9 cellular contexts compared by ENCODE assay signal in the genomic region with DNA sequence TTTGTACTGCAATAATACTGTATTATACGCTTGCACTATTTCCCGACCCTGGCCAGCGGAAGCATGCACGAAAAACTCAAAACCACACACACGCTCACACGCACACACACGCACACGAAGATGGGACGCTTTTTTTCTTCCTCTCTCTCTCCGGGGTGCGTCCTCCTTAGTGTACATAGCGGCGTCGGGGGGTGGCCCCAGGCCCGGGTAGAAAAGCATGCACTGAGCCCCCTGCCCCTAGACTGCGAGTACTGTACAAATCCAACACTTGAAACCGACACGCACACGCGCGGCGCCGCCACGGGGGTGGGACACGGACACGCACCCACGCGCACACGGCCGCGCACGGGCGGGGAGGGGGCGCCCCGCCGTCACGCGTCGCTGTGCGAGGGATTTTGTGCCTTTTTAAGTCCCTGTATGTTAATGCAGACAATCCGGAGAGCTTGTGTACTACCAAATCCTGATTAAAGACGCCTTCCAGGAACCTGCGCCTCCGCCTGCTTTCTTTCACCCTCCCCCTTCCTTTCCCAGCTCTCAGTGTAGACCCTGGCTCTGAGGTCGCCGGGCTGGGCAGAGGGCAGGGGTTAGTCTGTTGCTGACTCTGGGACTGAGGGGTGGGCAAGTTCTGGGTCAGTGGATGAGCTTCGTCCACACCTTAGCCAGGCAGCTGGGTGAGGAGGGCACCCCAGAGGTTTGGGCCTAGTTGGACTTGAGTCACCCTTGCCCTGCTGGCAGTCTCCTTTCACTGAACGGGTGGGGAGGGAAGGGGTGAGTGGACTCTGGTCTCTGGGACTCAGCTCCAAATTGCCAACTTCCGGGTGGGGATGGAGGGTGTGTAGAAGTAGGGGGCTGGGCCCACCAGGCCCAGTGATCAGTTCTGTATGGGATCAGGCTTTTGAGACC. TPM values are rescaled to one million over a fixed set of nuclear protein-coding genes. Genes with fewer than 3 reads are reported as not detected.
A peak's percentile ranks its signal among the peaks of the same experiment; 100 is the strongest.
DNase-seq lines count a peak whose midpoint lies in the region; ATAC-seq, FAIRE-seq and TF ChIP-seq lines count a peak whose summit lies in the region.
"Had no signal": no experiment of that assay in that cellular context is flagged by ENCODE, and none has a peak within 500 bp of the region (broad histone marks: within the 10 kb centered on the region; RNA-seq: fewer than 3 reads in every experiment).

No MANE protein-coding gene starts in this region.

- no TSS peak for BruUV-seq in IMR-90 (replicated peaks; lab: Mats Ljungman, UMichigan)

- H3K79me2 ChIP-seq in mesendoderm (ENCODE audit: control insufficient read depth, insufficient read depth, low read length), result no peaks in the 10 kb centered on the region

- no peaks in the 10 kb centered on the region for H3K9me3 Mint-ChIP-seq in activated naive CD4-positive, alpha-beta T cell treated with anti-CD3 and anti-CD28 coated beads, Interleukin-2, amount 50 U/mL, for 72 hours

- H2BK20ac ChIP-seq in IMR-90 (ENCODE audit: low read depth, low read length), result no peak overlapping the region

- peak overlapping the region in 1 of 2 donors; percentile 14 for H3K27ac Mint-ChIP-seq in activated naive CD4-positive, alpha-beta T cell treated with anti-CD3 and anti-CD28 coated beads, Interleukin-2, amount 50 U/mL, for 72 hours

- no peak overlapping the region for H3K14ac ChIP-seq in IMR-90 (replicated peaks; ENCODE audit: low read depth, low read length)

- H3K9me3 ChIP-seq in A549 (no peaks in the 10 kb centered on the region), IMR-90 (ENCODE audit: control insufficient read depth, insufficient read depth, low read length) (no peaks in the 10 kb centered on the region)

- no peaks in the 10 kb centered on the region for H4K20me1 ChIP-seq in IMR-90 (ENCODE audit: insufficient read depth, low read length)

- no peak overlapping the region for H2BK15ac ChIP-seq in IMR-90 (ENCODE audit: low read depth, low read length)
- no peak overlapping the region for H2BK15ac ChIP-seq in mesendoderm (replicated peaks; ENCODE audit: low read depth)

- H4K91ac ChIP-seq in IMR-90 (ENCODE audit: insufficient read depth, low read depth, low read length), result no peak overlapping the region

- peak overlapping the region; percentile 45; the same call in 1 of the 3 replicates for H3K4me2 ChIP-seq in A549
- no peak overlapping the region for H3K4me2 ChIP-seq in IMR-90 (ENCODE audit: low read depth, low read length)
- peak overlapping the region; percentile 23 for H3K4me2 ChIP-seq in mesendoderm (ENCODE audit: low read length)

- TF ChIP-seq CTCF in A549 (IDR thresholded peaks at IDR 0.05) (no peak), IMR-90 (conservative IDR thresholded peaks at IDR 0.05; ENCODE audit: low read depth, low read length) (no peak)

- TF ChIP-seq POLR2A in A549 (IDR thresholded peaks at IDR 0.05; ENCODE audit: low read length) (no peak), IMR-90 (IDR thresholded peaks at IDR 0.05; ENCODE audit: low read depth, low read length) (no peak)

- intact Hi-C loops in IMR-90 (cut with micrococcal nuclease), result no loop called here

- H3K36me3 Mint-ChIP-seq in activated naive CD4-positive, alpha-beta T cell treated with anti-CD3 and anti-CD28 coated beads, Interleukin-2, amount 50 U/mL, for 72 hours, result no peaks in the 10 kb centered on the region

- H3K4me3 ChIP-seq in A549, result no peak overlapping the region
- no peak overlapping the region for H3K4me3 ChIP-seq in IMR-90 (ENCODE audit: insufficient read depth, low read depth, low read length)
- H3K4me3 ChIP-seq in mesendoderm (ENCODE audit: low read length), result peak overlapping the region; percentile 35

- H3K4me1 ChIP-seq in A549 (peaks cover 52% of the 10 kb centered on the region), IMR-90 (ENCODE audit: control insufficient read depth, insufficient read depth, low read length) (peaks cover 10% of the 10 kb centered on the region), mesendoderm (ENCODE audit: control insufficient read depth, low read depth, low read length) (peaks cover 5% of the 10 kb centered on the region)

- H3K79me1 ChIP-seq in IMR-90 (ENCODE audit: low read depth in 1 of 2, low read length in 2 of 2) (no peaks in the 10 kb centered on the region), mesendoderm (ENCODE audit: low read length) (no peaks in the 10 kb centered on the region)

- peak overlapping the region; percentile 19 for H2AFZ ChIP-seq in IMR-90 (replicated peaks; ENCODE audit: low read length, poor library complexity)

- no peak overlapping the region for H4K5ac ChIP-seq in IMR-90 (ENCODE audit: low read depth, low read length)
- H4K5ac ChIP-seq in mesendoderm (ENCODE audit: low read length), result no peak overlapping the region

- H3K36me3 ChIP-seq in IMR-90 (ENCODE audit: control insufficient read depth, insufficient read depth, low read length) (no peaks in the 10 kb centered on the region), mesendoderm (ENCODE audit: control insufficient read depth, insufficient read depth, low read length) (no peaks in the 10 kb centered on the region)

- TF ChIP-seq EP300 in A549 (IDR thresholded peaks at IDR 0.05), result no peak

- DNase-seq in A549 (ENCODE audit: low read depth in 1 of 2, low spot score in 1 of 2) (no peak), IMR-90 (no peak), mesendoderm (no peak), NCI-H2171 treated with DMSO at 0.1 percent for 48 hours (lab: John Stamatoyannopoulos, UW) (no peak), MV-4-11 (lab: John Stamatoyannopoulos, UW) (no peak), T1000 (lab: John Stamatoyannopoulos, UW) (no peak)
- DNase-seq in activated naive CD4-positive, alpha-beta T cell treated with anti-CD3 and anti-CD28 coated beads, Interleukin-2, amount 50 U/mL, for 72 hours (ENCODE audit: low spot score in 2 of 2), result no peak
- DNase-seq: NCI-H2081 had no signal

- H3K9ac ChIP-seq in IMR-90 (ENCODE audit: low read depth, low read length) (no peak overlapping the region), mesendoderm (ENCODE audit: low read length) (peak overlapping the region; percentile 38)

- CTCF ChIA-PET in A549 (lab: Yijun Ruan, JAX), result interaction anchor here (1.4 kb wide), 1 partner anchor 32 kb away, joined by 3 read pairs; the partner anchor contains the start of gene CRIP3
- CTCF ChIA-PET in IMR-90 (lab: Yijun Ruan, JAX), result no interaction called here

- H2AK5ac ChIP-seq in IMR-90 (ENCODE audit: low read depth, low read length), result no peak overlapping the region
- no peak overlapping the region for H2AK5ac ChIP-seq in mesendoderm (ENCODE audit: low read length)

- H3K18ac ChIP-seq in IMR-90 (ENCODE audit: low read depth, low read length) (no peak overlapping the region), mesendoderm (ENCODE audit: low read length) (no peak overlapping the region)

- H4K8ac ChIP-seq in IMR-90 (ENCODE audit: low read depth in 2 of 2, low read length in 2 of 2) (no peak overlapping the region), mesendoderm (ENCODE audit: low read depth, low read length) (no peak overlapping the region)

- peak overlapping the region; percentile 24 for H2AK9ac ChIP-seq in IMR-90 (replicated peaks; ENCODE audit: low read depth, low read length, poor library complexity)

- in situ Hi-C loops in IMR-90 (cut with MboI; ENCODE audit: low sequenced_read_pairs), result no loop called here

- TF ChIP-seq RAD21 in A549 (conservative IDR thresholded peaks at IDR 0.05 in 1 of 2, IDR thresholded peaks at IDR 0.05 in 1 of 2), result no peak
- TF ChIP-seq RAD21 in IMR-90 (IDR thresholded peaks at IDR 0.05; ENCODE audit: low read length), result no peak

- peak overlapping the region; percentile 62 to 92; a peak in 4 of 6 replicates for H3K27ac ChIP-seq in A549
- no peak overlapping the region for H3K27ac ChIP-seq in IMR-90 (ENCODE audit: insufficient read depth, low read length)
- no peak overlapping the region for H3K27ac ChIP-seq in mesendoderm (ENCODE audit: low read depth, low read length)

- H3K27me3 ChIP-seq in IMR-90 (ENCODE audit: control insufficient read depth, insufficient read depth, low read length) (peaks cover 45% of the 10 kb centered on the region), mesendoderm (ENCODE audit: insufficient read depth, low read length, poor library complexity) (peaks cover 11% of the 10 kb centered on the region)

- WGBS in A549 (ENCODE audit: missing lambda C conversion rate), result 94% methylated on average over 38 of the region's 49 CpGs
- 44% methylated on average over 17 of the region's 49 CpGs; no CpG with 5 or more reads in 1 of the 2 experiments for WGBS in IMR-90 (ENCODE audit: extremely low coverage in 2 of 2, insufficient read length in 1 of 2), 2 experiments
- WGBS in mesendoderm (ENCODE audit: extremely low coverage, insufficient coverage, low lambda C conversion rate), result no CpG with 5 or more reads among the region's 49 CpGs

- H2BK5ac ChIP-seq in IMR-90 (ENCODE audit: low read depth, low read length, poor library complexity, severe bottlenecking) (no peak overlapping the region), mesendoderm (ENCODE audit: low read length) (no peak overlapping the region)

- dilution Hi-C loops in IMR-90 (cut with HindIII; ENCODE audit: low sequenced_read_pairs, unreplicated experiment), result no loop called here

- H3K4ac ChIP-seq in IMR-90 (ENCODE audit: low read depth, low read length) (no peak overlapping the region), mesendoderm (ENCODE audit: low read depth, low read length) (no peak overlapping the region)

- ATAC-seq in A549, result no peak
- no peak for ATAC-seq in IMR-90 (ENCODE audit: low read depth)
- ATAC-seq in activated naive CD4-positive, alpha-beta T cell treated with anti-CD3 and anti-CD28 coated beads, Interleukin-2, amount 50 U/mL, for 72 hours, result peak; percentile 39 to 76
- no peak for ATAC-seq in HG03571 (IDR thresholded peaks at IDR 0.05; ENCODE audit: unreplicated experiment)

- H3K23ac ChIP-seq in IMR-90 (ENCODE audit: low read depth, low read length) (no peak overlapping the region), mesendoderm (ENCODE audit: low read length) (no peak overlapping the region)

- peaks cover 6% of the 10 kb centered on the region; the same call in 1 of the 2 replicates for H3K9me1 ChIP-seq in IMR-90 (ENCODE audit: insufficient read depth, low read length)

- H2BK120ac ChIP-seq in IMR-90 (ENCODE audit: low read depth, low read length) (no peak overlapping the region), mesendoderm (ENCODE audit: low read depth, low read length) (no peak overlapping the region)

- POLR2A ChIA-PET in A549 (lab: Yijun Ruan, JAX), result no interaction called here
- POLR2A ChIA-PET in IMR-90 (lab: Charles Lee; ENCODE audit: unreplicated experiment), result no interaction called here

- H3K56ac ChIP-seq in IMR-90 (ENCODE audit: extremely low read depth, insufficient read depth, low read length) (no peak overlapping the region), mesendoderm (ENCODE audit: low read length) (peak overlapping the region; percentile 79)

- FAIRE-seq in A549 (lab: Jason Lieb, UNC), result no peak

RNA-seq across cellular contexts. Expression of gene SLC22A7, which starts 21.6 kb away (rescaled TPM):
- not detected in 2 replicates for polyA plus RNA-seq in A549 (2011; rRNA removed)
- not detected in 2 replicates for polyA plus RNA-seq in A549 (2012; cell fraction: cytosol; rRNA removed)
- polyA plus RNA-seq in A549 (2012; cell fraction: nucleus; rRNA removed), result not detected in 2 replicates
- not detected in 3 replicates for polyA plus RNA-seq in A549 (2017; fragmentation: RNase III; extraction: RNeasy Plus Mini Kit Qiagen cat#74134 plus additional on column Dnase treatment)
- not detected in 2 replicates for polyA minus RNA-seq in A549 (2011; rRNA and poly(A)+ RNA removed)
- not detected in 2 replicates for total RNA-seq in IMR-90 (2012; rRNA removed)
- polyA plus RNA-seq in IMR-90 (2012; rRNA removed), result not detected in 2 replicates
- not detected in 2 replicates for polyA plus RNA-seq in IMR-90 (2012; cell fraction: cytosol; rRNA removed)
- polyA plus RNA-seq in IMR-90 (2012; cell fraction: nucleus; rRNA removed; ENCODE audit: low replicate concordance), result not detected in 2 replicates
- not detected for total RNA-seq in activated naive CD4-positive, alpha-beta T cell treated with anti-CD3 and anti-CD28 coated beads, Interleukin-2, amount 50 U/mL, for 72 hours
- not detected for polyA plus RNA-seq in mesendoderm (2013, experiment 1 of 2)
- not detected for polyA plus RNA-seq in mesendoderm (2013, experiment 2 of 2)

RNA-seq across cellular contexts. Expression of gene CRIP3, which starts 32.2 kb away (rescaled TPM):
- 1.3 and 2.6 TPM in 2 replicates for polyA plus RNA-seq in A549 (2011; rRNA removed)
- polyA plus RNA-seq in A549 (2012; cell fraction: cytosol; rRNA removed), result 0.70 and 0.74 TPM in 2 replicates
- 1.8 and 2.4 TPM in 2 replicates for polyA plus RNA-seq in A549 (2012; cell fraction: nucleus; rRNA removed)
- 2.1 to 2.8 TPM (median 2.4 TPM) in 3 replicates for polyA plus RNA-seq in A549 (2017; fragmentation: RNase III; extraction: RNeasy Plus Mini Kit Qiagen cat#74134 plus additional on column Dnase treatment)
- polyA minus RNA-seq in A549 (2011; rRNA and poly(A)+ RNA removed), result 1.8 and 2.9 TPM in 2 replicates
- total RNA-seq in IMR-90 (2012; rRNA removed), result not detected in 2 replicates
- polyA plus RNA-seq in IMR-90 (2012; rRNA removed), result not detected in 2 replicates
- not detected in 2 replicates for polyA plus RNA-seq in IMR-90 (2012; cell fraction: cytosol; rRNA removed)
- polyA plus RNA-seq in IMR-90 (2012; cell fraction: nucleus; rRNA removed; ENCODE audit: low replicate concordance), result 0.13 and 0.55 TPM in 2 replicates
- 1 to 10 TPM; 4.2 to 6.4 TPM for total RNA-seq in activated naive CD4-positive, alpha-beta T cell treated with anti-CD3 and anti-CD28 coated beads, Interleukin-2, amount 50 U/mL, for 72 hours
- polyA plus RNA-seq in mesendoderm (2013, experiment 1 of 2), result 7.6 TPM
- polyA plus RNA-seq in mesendoderm (2013, experiment 2 of 2), result 7.5 TPM

RNA-seq across cellular contexts. Expression of gene TTBK1, which starts 33.1 kb away (rescaled TPM):
- polyA plus RNA-seq in A549 (2011; rRNA removed) (0.03 TPM in 1 of 2 replicates, not detected in the other), A549 (2017; fragmentation: RNase III; extraction: RNeasy Plus Mini Kit Qiagen cat#74134 plus additional on column Dnase treatment) (0.04 to 0.05 TPM (median 0.04 TPM) in 3 replicates), IMR-90 (2012; rRNA removed) (0.01 and 0.02 TPM in 2 replicates)
- 0.04 and 0.05 TPM in 2 replicates for polyA plus RNA-seq in A549 (2012; cell fraction: cytosol; rRNA removed)
- 0.09 and 0.10 TPM in 2 replicates for polyA plus RNA-seq in A549 (2012; cell fraction: nucleus; rRNA removed)
- polyA minus RNA-seq in A549 (2011; rRNA and poly(A)+ RNA removed), result 0.04 and 0.10 TPM in 2 replicates
- total RNA-seq in IMR-90 (2012; rRNA removed), result under 0.01 TPM in 1 of 2 replicates, not detected in the other
- 0.02 and 0.03 TPM in 2 replicates for polyA plus RNA-seq in IMR-90 (2012; cell fraction: cytosol; rRNA removed)
- 0.10 and 0.13 TPM in 2 replicates for polyA plus RNA-seq in IMR-90 (2012; cell fraction: nucleus; rRNA removed; ENCODE audit: low replicate concordance)
- under 1 TPM; 0.09 to 0.37 TPM for total RNA-seq in activated naive CD4-positive, alpha-beta T cell treated with anti-CD3 and anti-CD28 coated beads, Interleukin-2, amount 50 U/mL, for 72 hours
- polyA plus RNA-seq in mesendoderm (2013, experiment 1 of 2), result 0.06 TPM
- polyA plus RNA-seq in mesendoderm (2013, experiment 2 of 2), result 0.07 TPM

RNA-seq across cellular contexts. Expression of gene DNPH1, which starts 47.1 kb away (rescaled TPM):
- polyA plus RNA-seq in A549 (2011; rRNA removed) (51.4 and 63.2 TPM in 2 replicates), A549 (2017; fragmentation: RNase III; extraction: RNeasy Plus Mini Kit Qiagen cat#74134 plus additional on column Dnase treatment) (77.5 to 82.0 TPM (median 80.2 TPM) in 3 replicates), IMR-90 (2012; rRNA removed) (47.8 and 58.0 TPM in 2 replicates)
- 217 and 240 TPM in 2 replicates for polyA plus RNA-seq in A549 (2012; cell fraction: cytosol; rRNA removed)
- 158 TPM in 2 replicates for polyA plus RNA-seq in A549 (2012; cell fraction: nucleus; rRNA removed)
- polyA minus RNA-seq in A549 (2011; rRNA and poly(A)+ RNA removed), result 13.6 and 14.4 TPM in 2 replicates
- total RNA-seq in IMR-90 (2012; rRNA removed), result 19.0 and 22.8 TPM in 2 replicates
- 192 and 227 TPM in 2 replicates for polyA plus RNA-seq in IMR-90 (2012; cell fraction: cytosol; rRNA removed)
- 42.4 and 83.8 TPM in 2 replicates for polyA plus RNA-seq in IMR-90 (2012; cell fraction: nucleus; rRNA removed; ENCODE audit: low replicate concordance)
- total RNA-seq in activated naive CD4-positive, alpha-beta T cell treated with anti-CD3 and anti-CD28 coated beads, Interleukin-2, amount 50 U/mL, for 72 hours, result 10 to 100 TPM; 39.3 to 73.5 TPM
- polyA plus RNA-seq in mesendoderm (2013, experiment 1 of 2), result 36.2 TPM
- 35.8 TPM for polyA plus RNA-seq in mesendoderm (2013, experiment 2 of 2)

Comparison
In these comparisons a context has a peak if more than half of its experiments do, and no peak if none do; other contexts are left out.
1. ATAC-seq: peak in activated naive CD4-positive, alpha-beta T cell treated with anti-CD3 and anti-CD28 coated beads, Interleukin-2, amount 50 U/mL, for 72 hours (2 of 2); none in A549 (0 of 2), IMR-90 (single experiment) and HG03571 (single experiment).
2. H3K27ac ChIP-seq: peak in A549 (2 of 2); none in IMR-90 (single experiment) and mesendoderm (single experiment).